In genomic region chr10:79888984-79889383, GRCh38 we compare ENCODE assay signal across 10 cellular contexts. TPM values are rescaled to one million over a fixed set of nuclear protein-coding genes. Genes with fewer than 3 reads are reported as not detected.
"Had no signal": no experiment of that assay in that cellular context is flagged by ENCODE, and none has a peak within 500 bp of the region (broad histone marks: within the 10 kb centered on the region; RNA-seq: fewer than 3 reads in every experiment).

No MANE protein-coding gene starts in this region.

RNA-seq across cellular contexts. Expression of gene SFTPD, which starts 59.9 kb away (rescaled TPM):
- total RNA-seq: activated CD8-positive, alpha-beta T cell treated with anti-CD3 and anti-CD28 coated beads, Interleukin-2, amount 10 ng/mL, durations not matched to agents 7 days and 5 days; activated naive CD8-positive, alpha-beta T cell treated with anti-CD3 and anti-CD28 coated beads for 36 hours; activated T-helper 2 cell treated with anti-CD3 and anti-CD28 coated beads, Interferon-gamma antibody, Interleukin-2, Interleukin-4, amounts not matched to agents 10 μg/mL and 5 μg/mL and 100 μg/mL, durations not matched to agents 14 hours and 24 hours and 36 hours; dermis microvascular lymphatic vessel endothelial cell; kidney epithelial cell; natural killer cell treated with Interleukin-12 subunit alpha and Interleukin-12 subunit beta and Interleukin-15 and Interleukin-18, amount 100 ng/mL, for 72 hours; pulmonary artery endothelial cell; skeletal muscle tissue; T-helper 2 cell treated with Interferon-gamma antibody and Interleukin-4, amounts not matched to agents 100 ng/mL and 5 ng/mL, for 36 hours had no signal
- polyA plus RNA-seq: immature natural killer cell had no signal
